ENCODE assay signal across 8 cellular contexts in the genomic region with DNA sequence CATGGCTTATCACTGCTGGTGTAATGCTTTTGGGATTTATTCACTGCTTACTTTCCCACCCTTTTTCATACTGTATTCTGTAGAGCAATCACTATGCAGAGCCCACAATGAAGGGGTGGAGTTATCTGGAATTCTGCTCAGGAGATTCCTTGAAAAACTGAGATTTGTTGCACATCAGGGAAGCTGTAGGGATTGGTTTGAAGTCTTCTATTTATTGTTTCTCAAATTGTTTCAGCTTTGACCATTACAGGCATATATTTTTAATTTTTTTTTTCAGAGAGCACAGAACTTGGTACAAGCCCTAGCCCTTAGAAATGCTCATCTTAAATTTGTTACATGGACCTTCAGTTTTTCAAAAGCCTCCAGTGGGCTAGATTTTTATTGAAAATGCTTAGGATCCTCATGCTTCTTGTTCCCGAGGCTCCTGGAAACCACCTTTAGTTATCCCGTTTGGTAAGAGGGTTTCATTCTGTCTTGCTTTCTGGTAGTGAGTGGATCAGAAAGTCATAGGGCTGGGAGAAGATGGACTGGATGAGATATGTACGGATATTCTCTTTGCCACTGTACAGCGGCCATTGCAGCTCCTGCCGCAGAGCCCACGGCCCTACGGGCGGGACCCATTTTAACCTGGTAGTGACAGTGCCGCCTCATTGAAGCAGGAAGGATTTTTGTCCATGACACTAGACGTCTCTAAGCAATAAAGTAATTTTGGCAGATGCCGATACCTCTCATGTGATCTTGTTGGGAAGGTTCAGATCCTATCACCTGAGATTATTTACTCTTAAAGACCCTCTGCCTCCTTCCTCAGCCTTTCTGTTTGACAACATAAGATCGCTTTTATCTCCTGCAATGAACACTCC. TPM values are rescaled to one million over a fixed set of nuclear protein-coding genes. Genes with fewer than 3 reads are reported as not detected.
DNase-seq lines count a peak whose midpoint lies in the region; ATAC-seq and TF ChIP-seq lines count a peak whose summit lies in the region.

No MANE protein-coding gene starts in this region.

- no peak overlapping the region for H3K9ac ChIP-seq in parathyroid adenoma

- no peak overlapping the region for H3K27ac ChIP-seq in CD4-positive, alpha-beta memory T cell (ENCODE audit: low read depth, low read length)
- H3K27ac ChIP-seq in parathyroid adenoma, result peak overlapping the region; percentile 87

- POLR2A ChIA-PET in CD4-positive, alpha-beta memory T cell (lab: Charles Lee; ENCODE audit: partially characterized antibody), result interaction anchor here (0.7 to 3.0 kb wide), 10 partner anchors 8 to 377 kb away, joined by 3 to 28 read pairs (median 8); partner anchors contain the start of genes ZNF184 and ZNF391

- no peaks in the 10 kb centered on the region for H3K27me3 ChIP-seq in CD4-positive, alpha-beta memory T cell (ENCODE audit: insufficient read depth, low read length)
- no peaks in the 10 kb centered on the region for H3K27me3 ChIP-seq in parathyroid adenoma (ENCODE audit: control insufficient read depth, insufficient read depth, low read length)

- no peaks in the 10 kb centered on the region for H3K9me3 ChIP-seq in CD4-positive, alpha-beta memory T cell (ENCODE audit: control insufficient read depth in 1 of 2, low read length in 2 of 2)
- no peaks in the 10 kb centered on the region for H3K9me3 ChIP-seq in parathyroid adenoma (ENCODE audit: control insufficient read depth, low read length)

- CTCF ChIA-PET in CD4-positive, alpha-beta memory T cell (lab: Charles Lee; ENCODE audit: partially characterized antibody), result interaction anchor here (0.6 to 4.2 kb wide), 22 partner anchors 9 to 1853 kb away, joined by 3 to 47 read pairs (median 4); no protein-coding TSS in a partner anchor

- H3K27me3 Mint-ChIP-seq in CD4-positive, alpha-beta memory T cell, result peaks cover 17 to 26% of the 10 kb centered on the region in 2 donors

- H3K4me1 ChIP-seq in CD4-positive, alpha-beta memory T cell (ENCODE audit: insufficient read depth, low read length), result peaks cover 9% of the 10 kb centered on the region
- no peaks in the 10 kb centered on the region for H3K4me1 ChIP-seq in parathyroid adenoma

- H3K4me3 Mint-ChIP-seq in CD4-positive, alpha-beta memory T cell, result peak overlapping the region; percentile 87 to 93 (median 89)

- H3K79me2 ChIP-seq in parathyroid adenoma, result no peaks in the 10 kb centered on the region

- peak overlapping the region; percentile 66 to 76 for H3K4me3 ChIP-seq in CD4-positive, alpha-beta memory T cell (ENCODE audit: low read length in 2 of 2)
- peak overlapping the region; percentile 99 for H3K4me3 ChIP-seq in parathyroid adenoma (ENCODE audit: low read depth, low read length)

- ATAC-seq in HG02852 (IDR thresholded peaks at IDR 0.05; ENCODE audit: unreplicated experiment) (peak; percentile 58), SK-N-SH treated with all-trans-retinoic acid at 6 μM for 48 hours (peak; percentile 80), esophagus mucosa (peak; percentile 61), HG03460 (IDR thresholded peaks at IDR 0.05; ENCODE audit: unreplicated experiment) (no peak), GM21526 (IDR thresholded peaks at IDR 0.05; ENCODE audit: low FRiP score, unreplicated experiment) (no peak)

- DNase-seq in CD4-positive, alpha-beta memory T cell, result peak in 1 of 5 donors; percentile 7
- DNase-seq in NK-92 (lab: John Stamatoyannopoulos, UW; ENCODE audit: unreplicated experiment), result no peak

- TF ChIP-seq CTCF in parathyroid adenoma (IDR thresholded peaks at IDR 0.05), result no peak

- peak overlapping the region; percentile 99 for H3K4me2 ChIP-seq in parathyroid adenoma (ENCODE audit: low read length)

- H3K36me3 Mint-ChIP-seq in CD4-positive, alpha-beta memory T cell, result peaks cover 0 to 12% of the 10 kb centered on the region in 2 donors

- H3K27ac Mint-ChIP-seq in CD4-positive, alpha-beta memory T cell, result peak overlapping the region in 5 of 7 donors; percentile 5 to 91 (median 88)

- peak overlapping the region; percentile 92 for H2AFZ ChIP-seq in parathyroid adenoma

- H3K36me3 ChIP-seq in CD4-positive, alpha-beta memory T cell (ENCODE audit: insufficient read depth, low read length), result no peaks in the 10 kb centered on the region
- no peaks in the 10 kb centered on the region for H3K36me3 ChIP-seq in parathyroid adenoma (ENCODE audit: control insufficient read depth, insufficient read depth, low read length)

- H3K9me3 Mint-ChIP-seq in CD4-positive, alpha-beta memory T cell, result no peaks in the 10 kb centered on the region

- intact Hi-C loops in CD4-positive, alpha-beta memory T cell (cut with micrococcal nuclease), result loop anchor here (1.0 to 2.0 kb wide), 6 partner anchors 39 to 385 kb away; partner anchors contain the start of gene POM121L2

- H3K4me1 Mint-ChIP-seq in CD4-positive, alpha-beta memory T cell, result peaks cover 12 to 31% (median 18%) of the 10 kb centered on the region in 4 donors

TF ChIP-seq in SK-N-SH treated with all-trans-retinoic acid at 6 μM for 48 hours, 23 proteins besides CTCF, POLR2A, EP300 and RAD21:
- TF ChIP-seq ZNF70 (CRISPR knock-in tag; IDR thresholded peaks at IDR 0.05), result no peak
- TF ChIP-seq TCF4 (CRISPR knock-in tag; IDR thresholded peaks at IDR 0.05; ENCODE audit: borderline replicate concordance), result no peak
- no peak for TF ChIP-seq SNAI2 (CRISPR knock-in tag; IDR thresholded peaks at IDR 0.05)
- no peak for TF ChIP-seq RARB (CRISPR knock-in tag; IDR thresholded peaks at IDR 0.05)
- TF ChIP-seq ARNTL (CRISPR knock-in tag; IDR thresholded peaks at IDR 0.05; ENCODE audit: borderline replicate concordance, low read depth), result no peak
TF ChIP-seq in SK-N-SH treated with all-trans-retinoic acid at 6 μM for 48 hours: peak in this region for 0.

RNA-seq across cellular contexts. Expression of gene ZNF184, which starts 45.3 kb away (rescaled TPM):
- total RNA-seq in CD4-positive, alpha-beta memory T cell, result 10 to 100 TPM; 15.2 to 17.4 TPM
- 10 to 100 TPM in 1 of 2 donors, 1 to 10 TPM in 1; 4.8 to 12.7 TPM for polyA plus RNA-seq in CD4-positive, alpha-beta memory T cell
- total RNA-seq in esophagus mucosa, result 3.0 TPM

Comparison
In these comparisons a context has a peak if more than half of its experiments do, and no peak if none do; other contexts are left out.
1. ATAC-seq: peak in HG02852 (single experiment), SK-N-SH treated with all-trans-retinoic acid at 6 μM for 48 hours (single experiment) and esophagus mucosa (single experiment); none in HG03460 (single experiment) and GM21526 (single experiment).